1 cellular context compared by ENCODE assay signal in the genomic region with DNA sequence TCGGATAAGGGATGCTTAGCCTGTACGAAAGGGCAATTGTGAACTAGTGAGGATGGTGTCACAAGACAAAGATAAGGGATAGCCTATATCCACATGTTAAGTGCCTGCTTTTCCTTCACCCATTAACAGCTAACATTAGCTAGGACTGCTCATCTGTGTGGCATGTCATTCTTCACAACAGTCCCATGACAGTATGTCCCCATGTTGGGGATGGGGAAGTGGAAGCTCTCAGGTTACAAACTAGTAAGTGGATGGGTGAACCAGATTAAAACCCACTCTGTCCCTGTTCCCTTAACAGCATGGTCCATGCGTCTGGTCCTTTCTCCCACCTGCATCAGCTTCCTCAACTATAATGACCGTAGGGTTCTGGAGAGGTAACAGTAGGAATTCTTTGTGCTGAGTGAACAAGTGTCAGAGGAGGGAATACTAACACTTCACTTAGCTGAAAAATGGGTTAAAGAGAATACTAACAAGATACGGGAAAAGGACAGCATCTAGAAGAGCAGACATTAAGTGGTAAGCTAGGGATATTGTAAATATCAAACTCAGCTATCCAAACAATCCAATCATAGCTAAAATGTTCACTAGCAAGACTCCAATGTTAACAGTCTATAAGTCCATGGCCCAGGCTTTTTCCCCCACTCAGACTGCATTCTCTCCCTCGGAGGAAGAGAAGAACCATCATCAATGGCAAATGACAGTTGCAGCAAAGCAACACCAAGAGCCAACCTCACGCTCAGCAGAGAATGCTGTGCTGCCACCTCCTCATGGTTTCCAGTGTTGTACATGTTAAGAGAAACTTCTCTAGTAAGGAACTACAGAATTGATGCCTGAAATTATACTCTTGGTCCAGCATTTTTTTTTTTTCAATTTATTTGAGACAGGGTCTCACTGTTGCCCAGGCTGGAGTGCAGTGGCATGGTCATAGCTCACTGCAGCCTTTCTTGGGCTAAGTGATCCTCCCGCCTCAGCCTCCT.
TF ChIP-seq lines count a peak whose summit lies in the region.

No MANE protein-coding gene starts in this region.

TF ChIP-seq in GM12878, 131 proteins besides CTCF, POLR2A, EP300 and RAD21 (continued from another document):
- TF ChIP-seq, protein P1, sequence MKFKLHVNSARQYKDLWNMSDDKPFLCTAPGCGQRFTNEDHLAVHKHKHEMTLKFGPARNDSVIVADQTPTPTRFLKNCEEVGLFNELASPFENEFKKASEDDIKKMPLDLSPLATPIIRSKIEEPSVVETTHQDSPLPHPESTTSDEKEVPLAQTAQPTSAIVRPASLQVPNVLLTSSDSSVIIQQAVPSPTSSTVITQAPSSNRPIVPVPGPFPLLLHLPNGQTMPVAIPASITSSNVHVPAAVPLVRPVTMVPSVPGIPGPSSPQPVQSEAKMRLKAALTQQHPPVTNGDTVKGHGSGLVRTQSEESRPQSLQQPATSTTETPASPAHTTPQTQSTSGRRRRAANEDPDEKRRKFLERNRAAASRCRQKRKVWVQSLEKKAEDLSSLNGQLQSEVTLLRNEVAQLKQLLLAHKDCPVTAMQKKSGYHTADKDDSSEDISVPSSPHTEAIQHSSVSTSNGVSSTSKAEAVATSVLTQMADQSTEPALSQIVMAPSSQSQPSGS (IDR thresholded peaks at IDR 0.05; ENCODE audit: low read length): no peak; the same call in 1 of the 2 replicates
TF ChIP-seq in GM12878: peak in this region for 8.
